17 cellular contexts compared by ENCODE assay signal in the genomic region with DNA sequence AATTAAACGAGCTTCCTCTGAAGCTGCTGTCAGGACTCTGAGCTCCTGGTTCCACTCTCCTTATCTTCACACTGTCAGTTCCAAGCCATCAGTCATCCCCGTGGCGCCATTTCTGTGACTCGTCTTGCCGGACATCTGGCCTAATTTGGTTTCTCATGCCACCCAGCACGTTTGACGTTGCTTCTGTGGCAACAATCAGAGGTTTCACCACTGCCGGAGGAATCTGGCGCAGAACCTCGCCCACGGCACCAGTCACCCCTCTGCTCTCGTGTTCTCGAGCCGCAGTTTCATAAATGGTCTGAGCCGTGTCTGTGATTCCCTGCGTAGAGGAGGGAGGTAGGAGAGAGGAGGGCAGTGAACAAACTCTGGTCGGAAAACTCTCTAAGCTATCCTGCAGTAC. TPM values are rescaled to one million over a fixed set of nuclear protein-coding genes. Genes with fewer than 3 reads are reported as not detected.
A peak's percentile ranks its signal among the peaks of the same experiment; 100 is the strongest.
DNase-seq lines count a peak whose midpoint lies in the region; ATAC-seq and TF ChIP-seq lines count a peak whose summit lies in the region.
"Had no signal": no experiment of that assay in that cellular context is flagged by ENCODE, and none has a peak within 500 bp of the region (broad histone marks: within the 10 kb centered on the region; RNA-seq: fewer than 3 reads in every experiment).

No MANE protein-coding gene starts in this region.

- DNase-seq in activated naive CD4-positive, alpha-beta T cell treated with anti-CD3 and anti-CD28 coated beads for 36 hours: no peak
- peak; percentile 59 for DNase-seq in fibroblast of mammary gland (ENCODE audit: low read depth)
- DNase-seq in naive thymus-derived CD8-positive, alpha-beta T cell: no peak
- DNase-seq in T-helper 17 cell: no peak
- DNase-seq in activated CD8-positive, alpha-beta T cell treated with anti-CD3 and anti-CD28 coated beads, Interleukin-2, amount 10 ng/mL, durations not matched to agents 7 days and 5 days: no peak
- DNase-seq: 8988T; activated CD4-positive, alpha-beta T cell treated with anti-CD3 and anti-CD28 coated beads for 36 hours; dermis blood vessel endothelial cell; GDM1; NCI-H2081; ovary; T-helper 2 cell had no signal

- ATAC-seq in naive thymus-derived CD8-positive, alpha-beta T cell: no peak
- no peak for ATAC-seq in T-helper 17 cell
- ATAC-seq in GM21825 (IDR thresholded peaks at IDR 0.05; ENCODE audit: unreplicated experiment): no peak
- ATAC-seq in activated CD8-positive, alpha-beta T cell treated with anti-CD3 and anti-CD28 coated beads, Interleukin-2, amount 10 ng/mL, durations not matched to agents 7 days and 5 days: no peak
- ATAC-seq: activated CD4-positive, alpha-beta T cell treated with anti-CD3 and anti-CD28 coated beads for 36 hours had no signal

- POLR2A ChIA-PET in naive thymus-derived CD8-positive, alpha-beta T cell (lab: Charles Lee): no interaction called here
- POLR2A ChIA-PET in activated CD8-positive, alpha-beta T cell treated with anti-CD3 and anti-CD28 coated beads, Interleukin-2, amount 10 ng/mL, durations not matched to agents 7 days and 5 days (lab: Charles Lee): no interaction called here

- H3K4me3 ChIP-seq in fibroblast of mammary gland (ENCODE audit: control insufficient read depth, low read depth, low read length) (no peak overlapping the region), muscle layer of duodenum (ENCODE audit: low read depth in 1 of 2, low read length in 2 of 2) (no peak overlapping the region)
- H3K4me3 ChIP-seq: ovary had no signal

- peaks cover 13% of the 10 kb centered on the region for H3K36me3 Mint-ChIP-seq in activated naive CD4-positive, alpha-beta T cell treated with anti-CD3 and anti-CD28 coated beads, Interleukin-2, amount 50 U/mL, for 24 hours
- peaks cover 20% of the 10 kb centered on the region for H3K36me3 Mint-ChIP-seq in activated naive CD4-positive, alpha-beta T cell treated with anti-CD3 and anti-CD28 coated beads for 36 hours (ENCODE audit: low read depth)
- H3K36me3 Mint-ChIP-seq in naive thymus-derived CD8-positive, alpha-beta T cell: peaks cover 0 to 78% (median 21%) of the 10 kb centered on the region in 3 donors
- H3K36me3 Mint-ChIP-seq in T-helper 17 cell (ENCODE audit: low read depth): peaks cover 11% of the 10 kb centered on the region
- peaks cover 8% of the 10 kb centered on the region for H3K36me3 Mint-ChIP-seq in activated CD8-positive, alpha-beta T cell treated with anti-CD3 and anti-CD28 coated beads, Interleukin-2, amount 10 ng/mL, durations not matched to agents 7 days and 5 days (ENCODE audit: low read depth)

- intact Hi-C loops in activated naive CD4-positive, alpha-beta T cell treated with anti-CD3 and anti-CD28 coated beads for 36 hours (cut with micrococcal nuclease): no loop called here

- H3K27me3 Mint-ChIP-seq in activated naive CD4-positive, alpha-beta T cell treated with anti-CD3 and anti-CD28 coated beads, Interleukin-2, amount 50 U/mL, for 24 hours: no peaks in the 10 kb centered on the region
- H3K27me3 Mint-ChIP-seq in activated naive CD4-positive, alpha-beta T cell treated with anti-CD3 and anti-CD28 coated beads for 36 hours (ENCODE audit: low read depth): no peaks in the 10 kb centered on the region
- H3K27me3 Mint-ChIP-seq in naive thymus-derived CD8-positive, alpha-beta T cell: no peaks in the 10 kb centered on the region
- no peaks in the 10 kb centered on the region for H3K27me3 Mint-ChIP-seq in T-helper 17 cell
- no peaks in the 10 kb centered on the region for H3K27me3 Mint-ChIP-seq in activated CD8-positive, alpha-beta T cell treated with anti-CD3 and anti-CD28 coated beads, Interleukin-2, amount 10 ng/mL, durations not matched to agents 7 days and 5 days (ENCODE audit: low read depth)
- H3K27me3 Mint-ChIP-seq: activated CD4-positive, alpha-beta T cell treated with anti-CD3 and anti-CD28 coated beads for 36 hours had no signal

- no peaks in the 10 kb centered on the region for H3K4me1 Mint-ChIP-seq in activated naive CD4-positive, alpha-beta T cell treated with anti-CD3 and anti-CD28 coated beads, Interleukin-2, amount 50 U/mL, for 24 hours
- H3K4me1 Mint-ChIP-seq in activated naive CD4-positive, alpha-beta T cell treated with anti-CD3 and anti-CD28 coated beads for 36 hours (ENCODE audit: low read depth): no peaks in the 10 kb centered on the region
- H3K4me1 Mint-ChIP-seq in naive thymus-derived CD8-positive, alpha-beta T cell: peaks cover 0 to 1% (median 0%) of the 10 kb centered on the region in 4 donors
- H3K4me1 Mint-ChIP-seq in T-helper 17 cell: peaks cover 2% of the 10 kb centered on the region
- H3K4me1 Mint-ChIP-seq in activated CD8-positive, alpha-beta T cell treated with anti-CD3 and anti-CD28 coated beads, Interleukin-2, amount 10 ng/mL, durations not matched to agents 7 days and 5 days (ENCODE audit: low read depth): no peaks in the 10 kb centered on the region
- H3K4me1 Mint-ChIP-seq: activated CD4-positive, alpha-beta T cell treated with anti-CD3 and anti-CD28 coated beads for 36 hours had no signal

- H3K4me3 Mint-ChIP-seq in activated naive CD4-positive, alpha-beta T cell treated with anti-CD3 and anti-CD28 coated beads, Interleukin-2, amount 50 U/mL, for 24 hours: no peak overlapping the region
- H3K4me3 Mint-ChIP-seq in activated naive CD4-positive, alpha-beta T cell treated with anti-CD3 and anti-CD28 coated beads for 36 hours: no peak overlapping the region
- H3K4me3 Mint-ChIP-seq in naive thymus-derived CD8-positive, alpha-beta T cell: no peak overlapping the region
- no peak overlapping the region for H3K4me3 Mint-ChIP-seq in T-helper 17 cell
- H3K4me3 Mint-ChIP-seq in activated CD8-positive, alpha-beta T cell treated with anti-CD3 and anti-CD28 coated beads, Interleukin-2, amount 10 ng/mL, durations not matched to agents 7 days and 5 days: no peak overlapping the region
- H3K4me3 Mint-ChIP-seq: activated CD4-positive, alpha-beta T cell treated with anti-CD3 and anti-CD28 coated beads for 36 hours had no signal

- peak overlapping the region; percentile 59 for H3K27ac Mint-ChIP-seq in activated naive CD4-positive, alpha-beta T cell treated with anti-CD3 and anti-CD28 coated beads, Interleukin-2, amount 50 U/mL, for 24 hours
- no peak overlapping the region for H3K27ac Mint-ChIP-seq in activated naive CD4-positive, alpha-beta T cell treated with anti-CD3 and anti-CD28 coated beads for 36 hours
- H3K27ac Mint-ChIP-seq in naive thymus-derived CD8-positive, alpha-beta T cell: peak overlapping the region in 1 of 10 donors; percentile 19
- no peak overlapping the region for H3K27ac Mint-ChIP-seq in T-helper 17 cell
- H3K27ac Mint-ChIP-seq in activated CD8-positive, alpha-beta T cell treated with anti-CD3 and anti-CD28 coated beads, Interleukin-2, amount 10 ng/mL, durations not matched to agents 7 days and 5 days: no peak overlapping the region
- H3K27ac Mint-ChIP-seq: activated CD4-positive, alpha-beta T cell treated with anti-CD3 and anti-CD28 coated beads for 36 hours had no signal

- no peaks in the 10 kb centered on the region for H3K27me3 ChIP-seq in muscle layer of duodenum (ENCODE audit: low read depth, low read length)
- H3K27me3 ChIP-seq: ovary had no signal

- H3K9me3 ChIP-seq in muscle layer of duodenum (ENCODE audit: control insufficient read depth in 1 of 2, low read length in 2 of 2): no peaks in the 10 kb centered on the region
- no peaks in the 10 kb centered on the region for H3K9me3 ChIP-seq in T-helper 17 cell (ENCODE audit: control insufficient read depth, low read length, poor library complexity, severe bottlenecking)
- H3K9me3 ChIP-seq: ovary had no signal

- H3K4me1 ChIP-seq in muscle layer of duodenum (ENCODE audit: control insufficient read depth in 1 of 2, insufficient read depth in 2 of 2, low read length in 2 of 2): no peaks in the 10 kb centered on the region

- peaks cover 16 to 44% of the 10 kb centered on the region in 2 donors for H3K36me3 ChIP-seq in muscle layer of duodenum (ENCODE audit: control insufficient read depth in 1 of 2, insufficient read depth in 2 of 2, low read length in 2 of 2)
- H3K36me3 ChIP-seq: ovary had no signal

- TF ChIP-seq CTCF in fibroblast of mammary gland (conservative IDR thresholded peaks at IDR 0.05; ENCODE audit: control insufficient read depth, insufficient read depth, low read depth, low read length): no peak

- H3K9me3 Mint-ChIP-seq in activated naive CD4-positive, alpha-beta T cell treated with anti-CD3 and anti-CD28 coated beads, Interleukin-2, amount 50 U/mL, for 24 hours: no peaks in the 10 kb centered on the region
- no peaks in the 10 kb centered on the region for H3K9me3 Mint-ChIP-seq in activated naive CD4-positive, alpha-beta T cell treated with anti-CD3 and anti-CD28 coated beads for 36 hours
- H3K9me3 Mint-ChIP-seq in naive thymus-derived CD8-positive, alpha-beta T cell: no peaks in the 10 kb centered on the region
- no peaks in the 10 kb centered on the region for H3K9me3 Mint-ChIP-seq in activated CD8-positive, alpha-beta T cell treated with anti-CD3 and anti-CD28 coated beads, Interleukin-2, amount 10 ng/mL, durations not matched to agents 7 days and 5 days (ENCODE audit: insufficient read depth)

- H3K27ac ChIP-seq in muscle layer of duodenum (ENCODE audit: low read length): peak overlapping the region; percentile 41
- H3K27ac ChIP-seq: ovary had no signal

- CTCF ChIA-PET in activated naive CD4-positive, alpha-beta T cell treated with anti-CD3 and anti-CD28 coated beads for 36 hours (lab: Charles Lee): interaction anchor here (1.3 to 2.4 kb wide), 2 partner anchors 10 kb away, joined by 3 to 14 read pairs; no protein-coding TSS in a partner anchor
- CTCF ChIA-PET in activated CD8-positive, alpha-beta T cell treated with anti-CD3 and anti-CD28 coated beads, Interleukin-2, amount 10 ng/mL, durations not matched to agents 7 days and 5 days (lab: Charles Lee): interaction anchor here (1.2 to 1.6 kb wide), 3 partner anchors 10 to 12 kb away, joined by 3 to 7 read pairs (median 4); no protein-coding TSS in a partner anchor

RNA-seq across cellular contexts. Expression of a gene that starts 29.7 kb away (rescaled TPM):
- total RNA-seq in activated naive CD4-positive, alpha-beta T cell treated with anti-CD3 and anti-CD28 coated beads for 36 hours: not detected
- not detected for total RNA-seq in naive thymus-derived CD8-positive, alpha-beta T cell
- polyA plus RNA-seq in naive thymus-derived CD8-positive, alpha-beta T cell: not detected
- not detected for total RNA-seq in T-helper 17 cell
- not detected for total RNA-seq in activated CD8-positive, alpha-beta T cell treated with anti-CD3 and anti-CD28 coated beads, Interleukin-2, amount 10 ng/mL, durations not matched to agents 7 days and 5 days
- total RNA-seq: activated CD4-positive, alpha-beta T cell treated with anti-CD3 and anti-CD28 coated beads for 36 hours; dermis blood vessel endothelial cell; HT-29; lung microvascular endothelial cell had no signal
